ENCODE assay signal across 12 cellular contexts in genomic region chr9:33250458-33250995, GRCh38. TPM values are rescaled to one million over a fixed set of nuclear protein-coding genes. Genes with fewer than 3 reads are reported as not detected.
DNase-seq lines count a peak whose midpoint lies in the region; TF ChIP-seq lines count a peak whose summit lies in the region.
"Had no signal": no experiment of that assay in that cellular context is flagged by ENCODE, and none has a peak within 500 bp of the region (broad histone marks: within the 10 kb centered on the region; RNA-seq: fewer than 3 reads in every experiment).

No MANE protein-coding gene starts in this region.

- DNase-seq in ELR (ENCODE audit: low read depth): peak; percentile 62
- DNase-seq in RPMI7951 (ENCODE audit: low read depth): peak; percentile 16
- DNase-seq in fibroblast of pulmonary artery (ENCODE audit: low read depth): peak; percentile 49
- no peak for DNase-seq in smooth muscle cell (lab: John Stamatoyannopoulos, UW; ENCODE audit: unreplicated experiment)
- no peak for DNase-seq in NCI-H2196 (lab: John Stamatoyannopoulos, UW; ENCODE audit: unreplicated experiment)
- no peak for DNase-seq in hypothalamus (lab: John Stamatoyannopoulos, UW)
- DNase-seq in COLO829 (ENCODE audit: low spot score): no peak
- DNase-seq: activated CD4-positive, CD25-positive, alpha-beta regulatory T cell; left ventricle myocardium inferior had no signal

- H3F3A ChIP-seq in smooth muscle cell (ENCODE audit: low read depth): no peaks in the 10 kb centered on the region

- no peak overlapping the region for H3K4me3 ChIP-seq in fibroblast of pulmonary artery (replicated peaks; ENCODE audit: low read depth, low read length)
- no peak overlapping the region for H3K4me3 ChIP-seq in smooth muscle cell
- H3K4me3 ChIP-seq: left ventricle myocardium inferior, SK-N-MC had no signal

- peaks cover 8% of the 10 kb centered on the region for H3K36me3 ChIP-seq in smooth muscle cell (ENCODE audit: low read depth)

- no peaks in the 10 kb centered on the region for H4K20me1 ChIP-seq in smooth muscle cell (ENCODE audit: low read depth)

- no peak overlapping the region for H3K4me2 ChIP-seq in smooth muscle cell

- H3K4me1 ChIP-seq in smooth muscle cell (ENCODE audit: low read depth): no peaks in the 10 kb centered on the region
- H3K4me1 ChIP-seq: left ventricle myocardium inferior had no signal

- H3K27me3 ChIP-seq in smooth muscle cell (ENCODE audit: low read depth): no peaks in the 10 kb centered on the region

- peak overlapping the region; percentile 28 for H3K27ac ChIP-seq in smooth muscle cell (ENCODE audit: low read depth)
- H3K27ac ChIP-seq: HL-60, left ventricle myocardium inferior, SK-N-MC had no signal

- no peaks in the 10 kb centered on the region for H3K9me3 ChIP-seq in smooth muscle cell (replicated peaks; ENCODE audit: low read depth)
- H3K9me3 ChIP-seq: left ventricle myocardium inferior had no signal

- WGBS in smooth muscle cell (ENCODE audit: low lambda C conversion rate): 80% methylated on average over 1 of the region's 1 CpG

- H2AFZ ChIP-seq in smooth muscle cell (ENCODE audit: low read depth): no peak overlapping the region

- H3K9ac ChIP-seq in smooth muscle cell (ENCODE audit: low read depth): no peak overlapping the region

- H3K79me2 ChIP-seq in smooth muscle cell (ENCODE audit: low read depth): no peaks in the 10 kb centered on the region

- TF ChIP-seq CTCF in fibroblast of pulmonary artery (IDR thresholded peaks at IDR 0.05; ENCODE audit: low read length, missing control alignments) (no peak), smooth muscle cell (IDR thresholded peaks at IDR 0.05; ENCODE audit: borderline replicate concordance, insufficient read depth, poor library complexity, severe bottlenecking) (no peak)

RNA-seq across cellular contexts. Expression of gene SPINK4, which starts 10.6 kb away (rescaled TPM):
- not detected in 2 replicates for total RNA-seq in RPMI7951 (2014; rRNA removed; shearing (Covaris generic))
- not detected in 2 replicates for total RNA-seq in smooth muscle cell
- not detected in 2 replicates for polyA plus RNA-seq in smooth muscle cell
- total RNA-seq: Daoy, left ventricle myocardium inferior had no signal

RNA-seq across cellular contexts. Expression of gene BAG1, which starts 14.0 kb away (rescaled TPM):
- total RNA-seq in RPMI7951 (2014; rRNA removed; shearing (Covaris generic)): 19.9 and 34.0 TPM in 2 replicates
- 34.1 and 39.9 TPM in 2 replicates for total RNA-seq in smooth muscle cell
- 43.3 and 56.4 TPM in 2 replicates for polyA plus RNA-seq in smooth muscle cell

RNA-seq across cellular contexts. Expression of gene CHMP5, which starts 14.3 kb away (rescaled TPM):
- 135 and 143 TPM in 2 replicates for total RNA-seq in RPMI7951 (2014; rRNA removed; shearing (Covaris generic))
- total RNA-seq in smooth muscle cell: 112 and 124 TPM in 2 replicates
- polyA plus RNA-seq in smooth muscle cell: 85.9 and 99.3 TPM in 2 replicates

RNA-seq across cellular contexts. Expression of gene NFX1, which starts 39.8 kb away (rescaled TPM):
- total RNA-seq in RPMI7951 (2014; rRNA removed; shearing (Covaris generic)): 14.0 and 16.3 TPM in 2 replicates
- 19.3 and 20.5 TPM in 2 replicates for total RNA-seq in smooth muscle cell
- polyA plus RNA-seq in smooth muscle cell: 18.4 and 22.8 TPM in 2 replicates

Comparison
In these comparisons a context has a peak if more than half of its experiments do, and no peak if none do; other contexts are left out.
1. DNase-seq: peak in ELR (single experiment), RPMI7951 (single experiment) and fibroblast of pulmonary artery (single experiment); none in smooth muscle cell (single experiment), NCI-H2196 (single experiment), hypothalamus (0 of 51) and COLO829 (single experiment).